Comparison of ENCODE assay signal across 34 cellular contexts in the genomic region with DNA sequence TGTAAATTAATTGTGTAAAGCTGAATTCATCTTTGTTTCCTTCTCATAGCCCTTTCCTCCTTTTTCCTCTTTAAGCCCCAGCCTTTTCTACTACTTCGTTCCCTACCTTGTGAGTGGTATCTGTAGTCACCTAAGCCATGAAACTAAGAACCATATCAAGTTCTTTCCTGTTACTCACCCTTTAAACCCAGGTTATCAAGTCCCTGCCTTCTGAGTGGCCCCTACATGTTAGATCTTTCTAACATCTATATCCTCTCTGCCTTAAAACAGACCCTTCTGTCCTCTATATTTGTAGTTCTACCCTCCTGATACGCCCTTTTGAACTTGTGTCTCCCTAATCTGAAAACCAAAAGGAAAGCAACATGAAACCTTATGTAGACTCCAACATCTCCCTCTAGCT.
"Had no signal": no experiment of that assay in that cellular context is flagged by ENCODE, and none has a peak within 500 bp of the region (broad histone marks: within the 10 kb centered on the region; RNA-seq: fewer than 3 reads in every experiment).

No MANE protein-coding gene starts in this region.

- H3K36me3 ChIP-seq: ascending aorta, cardiac muscle cell, colonic mucosa had no signal

- ATAC-seq: Right ventricle myocardium inferior, SK-N-SH treated with all-trans-retinoic acid at 6 μM for 48 hours had no signal

- H3K27me3 ChIP-seq: ascending aorta, cardiac muscle cell, colonic mucosa had no signal

- H3K4me1 ChIP-seq: ascending aorta, colonic mucosa had no signal

- H3K4me3 Mint-ChIP-seq: activated B cell treated with CpG ODN at 0.5 μM for 24 hours; activated naive CD4-positive, alpha-beta T cell treated with anti-CD3 and anti-CD28 coated beads for 36 hours; activated naive CD8-positive, alpha-beta T cell treated with anti-CD3 and anti-CD28 coated beads, Interleukin-2, amount 10 ng/mL, durations not matched to agents 7 days and 5 days; central memory CD8-positive, alpha-beta T cell had no signal

- H3K4me3 ChIP-seq: ascending aorta, cardiac muscle cell, colonic mucosa, PC-9 had no signal

- H3K27ac Mint-ChIP-seq: activated B cell treated with CpG ODN at 0.5 μM for 24 hours; activated naive CD8-positive, alpha-beta T cell treated with anti-CD3 and anti-CD28 coated beads, Interleukin-2, amount 10 ng/mL, durations not matched to agents 7 days and 5 days; activated T-helper 2 cell treated with anti-CD3 and anti-CD28 coated beads, Interferon-gamma antibody, Interleukin-2, Interleukin-4, amounts not matched to agents 10 μg/mL and 5 μg/mL and 100 μg/mL, durations not matched to agents 14 hours and 24 hours and 36 hours had no signal

- H3K9me3 Mint-ChIP-seq: activated B cell treated with CpG ODN at 0.5 μM for 24 hours; activated naive CD4-positive, alpha-beta T cell treated with anti-CD3 and anti-CD28 coated beads for 36 hours; activated naive CD8-positive, alpha-beta T cell treated with anti-CD3 and anti-CD28 coated beads, Interleukin-2, amount 10 ng/mL, durations not matched to agents 7 days and 5 days; activated T-helper 2 cell treated with anti-CD3 and anti-CD28 coated beads, Interferon-gamma antibody, Interleukin-2, Interleukin-4, amounts not matched to agents 10 μg/mL and 5 μg/mL and 100 μg/mL, durations not matched to agents 14 hours and 24 hours and 36 hours; central memory CD8-positive, alpha-beta T cell had no signal

- H3K4me2 ChIP-seq: PC-9 had no signal

- H3K27me3 Mint-ChIP-seq: activated B cell treated with CpG ODN at 0.5 μM for 24 hours; activated naive CD8-positive, alpha-beta T cell treated with anti-CD3 and anti-CD28 coated beads, Interleukin-2, amount 10 ng/mL, durations not matched to agents 7 days and 5 days; central memory CD8-positive, alpha-beta T cell had no signal

- DNase-seq: activated B cell treated with CpG ODN at 0.5 μM for 24 hours; activated CD4-positive, alpha-beta T cell treated with anti-CD3 and anti-CD28 coated beads for 48 hours; activated CD4-positive, alpha-beta T cell treated with anti-CD3 and anti-CD28 coated beads, Interleukin-2, amount 50 U/mL, for 4 hours; activated CD4-positive, CD25-positive, alpha-beta regulatory T cell treated with anti-CD3 and anti-CD28 coated beads, Interleukin-2, amount 50 U/mL, for 72 hours; activated CD8-positive, alpha-beta memory T cell treated with anti-CD3 and anti-CD28 coated beads, Interleukin-2, amount 50 U/mL, for 4 hours; activated gamma-delta T cell; activated naive CD4-positive, alpha-beta T cell treated with anti-CD3 and anti-CD28 coated beads for 36 hours; activated naive CD8-positive, alpha-beta T cell treated with anti-CD3 and anti-CD28 coated beads, Interleukin-2, amount 10 ng/mL, durations not matched to agents 7 days and 5 days; activated T-cell treated with anti-CD3 and anti-CD28 coated beads for 4 hours; activated T-cell treated with anti-CD3 and anti-CD28 coated beads, Interleukin-2, amount 50 U/mL, for 48 hours; amygdala; colonic mucosa; Kasumi-1; KG1; MM.1S; MV-4-11; NCI-H1092; NCI-H1436 treated with DMSO at 0.1 percent for 48 hours; NCI-H1694 treated with DMSO at 0.1 percent for 48 hours; NCI-H2029; NCI-H345; NCI-H524 treated with DMSO at 0.1 percent for 48 hours; PC-9; SIG-M5; SW 1271; T-helper 1 cell; T-helper 2 cell; T-helper 9 cell had no signal

- H2AFZ ChIP-seq: PC-9 had no signal

- H3K9me3 ChIP-seq: ascending aorta, colonic mucosa had no signal
